ENCODE assay signal across 8 cellular contexts in genomic region chr4:121616449-121616848, GRCh38.
DNase-seq lines count a peak whose midpoint lies in the region; ATAC-seq, FAIRE-seq and TF ChIP-seq lines count a peak whose summit lies in the region.
"Not testable (repeated sequence)": the region's sequence is repeated elsewhere in the genome, so short reads cannot be mapped to it uniquely, and the experiment has no call there.

No MANE protein-coding gene starts in this region.

- not testable (repeated sequence) for H2BK5ac ChIP-seq in H1 (ENCODE audit: low read depth, low read length)

- TF ChIP-seq RAD21 in H1 (IDR thresholded peaks at IDR 0.05 in 1 of 2, conservative IDR thresholded peaks at IDR 0.05 in 1 of 2; ENCODE audit: low read depth in 2 of 2, low read length in 2 of 2); HepG2 (CRISPR knock-in tag; IDR thresholded peaks at IDR 0.05): not testable (repeated sequence)

- not testable (repeated sequence) for H3F3A ChIP-seq in neural progenitor cell (ENCODE audit: low read depth)

- not testable (repeated sequence) for TF ChIP-seq EP300 in H1 (IDR thresholded peaks at IDR 0.05; ENCODE audit: borderline replicate concordance in 1 of 2, low read depth in 2 of 2, low read length in 2 of 2); HepG2 (IDR thresholded peaks at IDR 0.05; ENCODE audit: low read depth in 2 of 2, low read length in 2 of 2); HepG2 (CRISPR knock-in tag; IDR thresholded peaks at IDR 0.05; ENCODE audit: borderline replicate concordance); sigmoid colon (IDR thresholded peaks at IDR 0.05)

- not testable (repeated sequence) for H4K20me1 ChIP-seq in H1 (replicated peaks in 1 of 2; ENCODE audit: control insufficient read depth in 1 of 2, insufficient read depth in 2 of 2, low read length in 2 of 2); HepG2 (ENCODE audit: insufficient read depth, low read length); neural progenitor cell (ENCODE audit: low read depth)

- H3K27ac Mint-ChIP-seq in neural progenitor cell: not testable (repeated sequence)

- H2BK12ac ChIP-seq in H1 (ENCODE audit: low read depth, low read length): not testable (repeated sequence)

- not testable (repeated sequence) for H2BK20ac ChIP-seq in H1 (ENCODE audit: low read length)

- not testable (repeated sequence) for H2BK15ac ChIP-seq in H1 (ENCODE audit: low read length)

- WGBS in H1 (ENCODE audit: extremely low coverage in 1 of 2, insufficient coverage in 1 of 2, insufficient read length in 1 of 2, insufficient replicate concordance in 2 of 2, low coverage in 1 of 2, low lambda C conversion rate in 2 of 2, missing lambda C conversion rate in 1 of 2), 2 experiments: 91% methylated on average over 6 of the region's 6 CpGs; no CpG with 5 or more reads in 1 of the 2 experiments
- 0% methylated on average over 1 of the region's 6 CpGs for WGBS in HepG2 (ENCODE audit: low lambda C conversion rate)
- 32 to 64% methylated on average over 6 of the region's 6 CpGs for WGBS in sigmoid colon, 2 donors

- H3K9ac ChIP-seq in H1 (replicated peaks in 1 of 4; ENCODE audit: extremely low read depth in 1 of 4, low read depth in 3 of 4, low read length in 3 of 4); HepG2 (ENCODE audit: insufficient read depth, low read depth, low read length); neural progenitor cell: not testable (repeated sequence)

- not testable (repeated sequence) for H3K27ac ChIP-seq in WERI-Rb-1; H1 (ENCODE audit: low read depth, low read length); HepG2 (ENCODE audit: extremely low read length, insufficient read depth, low read length); neural progenitor cell; sigmoid colon
- peak overlapping the region; percentile 69 for H3K27ac ChIP-seq in cardiac muscle cell

- H3K14ac ChIP-seq in H1 (ENCODE audit: insufficient read length): not testable (repeated sequence)

- H4K8ac ChIP-seq in H1 (ENCODE audit: extremely low read depth, insufficient read depth, low read length): not testable (repeated sequence)

- not testable (repeated sequence) for FAIRE-seq in H1 (lab: Jason Lieb, UNC); HepG2 (lab: Jason Lieb, UNC)

- H3K23me2 ChIP-seq in H1 (ENCODE audit: low read depth, low read length): not testable (repeated sequence)

- H2BK120ac ChIP-seq in H1 (replicated peaks; ENCODE audit: low read depth, low read length): not testable (repeated sequence)

- H3K4me3 ChIP-seq in WERI-Rb-1 (ENCODE audit: low read depth, low read length); H1 (ENCODE audit: extremely low read depth in 1 of 4, insufficient read depth in 2 of 4, low read depth in 3 of 4, low read length in 4 of 4); cardiac muscle cell; neural progenitor cell; sigmoid colon: not testable (repeated sequence)
- H3K4me3 ChIP-seq in HepG2 (replicated peaks in 1 of 3; ENCODE audit: insufficient read depth in 1 of 3, low read depth in 2 of 3, low read length in 3 of 3): peak overlapping the region; percentile 39 to 58 (median 42); a peak in 5 of 6 replicates

- H4K5ac ChIP-seq in H1 (ENCODE audit: insufficient read length, low read depth, low read length): not testable (repeated sequence)

- intact Hi-C loops in HepG2 (cut with micrococcal nuclease; ENCODE audit: unreplicated experiment); sigmoid colon (cut with DNase I): not testable (repeated sequence)

- H4K91ac ChIP-seq in H1 (replicated peaks; ENCODE audit: insufficient read length, low read length): not testable (repeated sequence)

- not testable (repeated sequence) for H3K4ac ChIP-seq in H1 (replicated peaks; ENCODE audit: insufficient read length, low read depth, low read length)

- H3K4me1 Mint-ChIP-seq in neural progenitor cell: not testable (repeated sequence)

- H2AFZ ChIP-seq in H1 (ENCODE audit: low read length): peak overlapping the region; percentile 94
- not testable (repeated sequence) for H2AFZ ChIP-seq in HepG2 (ENCODE audit: low read length)
- peak overlapping the region; percentile 99 for H2AFZ ChIP-seq in neural progenitor cell (replicated peaks)

- TF ChIP-seq CTCF in WERI-Rb-1 (IDR thresholded peaks at IDR 0.05; ENCODE audit: low read depth, low read length); H1 (IDR thresholded peaks at IDR 0.05; ENCODE audit: control extremely low read depth in 1 of 3, insufficient read depth in 1 of 3, low read depth in 1 of 3, low read length in 3 of 3); cardiac muscle cell (IDR thresholded peaks at IDR 0.05; ENCODE audit: low read depth, low read length); HepG2 (CRISPR knock-in tag; IDR thresholded peaks at IDR 0.05); neural progenitor cell (IDR thresholded peaks at IDR 0.05); sigmoid colon (IDR thresholded peaks at IDR 0.05): not testable (repeated sequence)

- not testable (repeated sequence) for H3K79me2 ChIP-seq in H1 (ENCODE audit: control insufficient read depth in 1 of 2, insufficient read depth in 2 of 2, low read length in 2 of 2); HepG2 (ENCODE audit: insufficient read depth, low read length); neural progenitor cell (ENCODE audit: low read depth)

- POLR2A ChIA-PET in H1 (lab: Charles Lee; ENCODE audit: partially characterized antibody): not testable (repeated sequence)
- POLR2A ChIA-PET in HepG2 (lab: Yijun Ruan, JAX): interaction anchor here (0.6 kb wide), 1 partner anchor 26 kb away, joined by 4 read pairs; no protein-coding TSS in a partner anchor

- BruUV-seq in HepG2 (replicated peaks; lab: Mats Ljungman, UMichigan): not testable (repeated sequence)

- not testable (repeated sequence) for H3K9me3 ChIP-seq in WERI-Rb-1 (ENCODE audit: severe bottlenecking); H1 (ENCODE audit: insufficient read depth in 2 of 2, low read depth in 1 of 2, low read length in 1 of 2); cardiac muscle cell (ENCODE audit: low read depth); HepG2 (ENCODE audit: low read length); neural progenitor cell (ENCODE audit: low read depth); sigmoid colon

- H3K18ac ChIP-seq in H1 (ENCODE audit: extremely low read depth, low read length): not testable (repeated sequence)

- not testable (repeated sequence) for TF ChIP-seq POLR2A in H1 (IDR thresholded peaks at IDR 0.05; ENCODE audit: control extremely low read depth in 1 of 2, low read depth in 2 of 2, low read length in 2 of 2); HepG2 (IDR thresholded peaks at IDR 0.05; ENCODE audit: insufficient read depth in 1 of 2, low read depth in 2 of 2, low read length in 2 of 2); sigmoid colon (IDR thresholded peaks at IDR 0.05)

- H3K27me3 Mint-ChIP-seq in neural progenitor cell (ENCODE audit: insufficient read depth, low read depth): not testable (repeated sequence)

- H3K23ac ChIP-seq in H1 (ENCODE audit: insufficient read length): not testable (repeated sequence)

- not testable (repeated sequence) for H2AK5ac ChIP-seq in H1 (ENCODE audit: low read depth, low read length)

- CTCF ChIA-PET in H1 (lab: Charles Lee; ENCODE audit: partially characterized antibody): interaction anchor here (1.5 kb wide), 1 partner anchor 154 kb away, joined by 6 read pairs; no protein-coding TSS in a partner anchor
- CTCF ChIA-PET in HepG2 (lab: Yijun Ruan, JAX; ENCODE audit: low intra/inter-chr PET ratio, low total read pairs): not testable (repeated sequence)

- H3K4me1 ChIP-seq in H1 (replicated peaks in 1 of 4; ENCODE audit: control insufficient read depth in 3 of 4, insufficient read depth in 4 of 4, low read length in 3 of 4); cardiac muscle cell (ENCODE audit: low read depth); neural progenitor cell; sigmoid colon: not testable (repeated sequence)
- peaks cover 13% of the 10 kb centered on the region for H3K4me1 ChIP-seq in HepG2 (ENCODE audit: insufficient read depth, low read length)

- in situ Hi-C loops in HepG2 (cut with HindIII; ENCODE audit: extremely low pct_ligation_motif_present, low pct_unique_long_range_greater_than_20kb): not testable (repeated sequence)

- not testable (repeated sequence) for H3K4me2 ChIP-seq in H1 (ENCODE audit: insufficient read depth in 1 of 2, low read depth in 2 of 2, low read length in 2 of 2); neural progenitor cell
- peak overlapping the region; percentile 83 for H3K4me2 ChIP-seq in HepG2 (ENCODE audit: low read depth, low read length)

- H3K36me3 Mint-ChIP-seq in neural progenitor cell: not testable (repeated sequence)

- H3K4me3 Mint-ChIP-seq in neural progenitor cell: not testable (repeated sequence)

- ATAC-seq in HepG2: peak; percentile 86

- not testable (repeated sequence) for H3K27me3 ChIP-seq in WERI-Rb-1 (ENCODE audit: insufficient read depth, low read depth, severe bottlenecking); H1 (replicated peaks in 1 of 4; ENCODE audit: control insufficient read depth in 3 of 4, extremely low read depth in 1 of 4, insufficient read depth in 3 of 4, low read length in 3 of 4); cardiac muscle cell; HepG2 (ENCODE audit: control insufficient read depth in 1 of 2, insufficient read depth in 2 of 2, low read length in 2 of 2); neural progenitor cell; sigmoid colon

- not testable (repeated sequence) for H3K36me3 ChIP-seq in WERI-Rb-1; H1 (ENCODE audit: control insufficient read depth in 2 of 4, insufficient read depth in 4 of 4, low read length in 3 of 4); cardiac muscle cell; HepG2 (replicated peaks in 1 of 2; ENCODE audit: control insufficient read depth in 1 of 2, insufficient read depth in 2 of 2, low read length in 2 of 2); neural progenitor cell; sigmoid colon

- DNase-seq in ELF-1 (ENCODE audit: low read depth, low spot score): peak; percentile 37
- peak; percentile 22 for DNase-seq in NCI-H82 (lab: John Stamatoyannopoulos, UW)
- DNase-seq in WERI-Rb-1: peak; percentile 68
- DNase-seq in H1 (ENCODE audit: low read depth in 1 of 2, low spot score in 2 of 2); cardiac muscle cell (ENCODE audit: low read depth in 1 of 2, low spot score in 1 of 2): not testable (repeated sequence)
- peak; percentile 23 for DNase-seq in HepG2 (ENCODE audit: low spot score)
- peak; percentile 44 for DNase-seq in neural progenitor cell (ENCODE audit: low spot score)
- DNase-seq in sigmoid colon: peak; percentile 61

- H3K9me3 Mint-ChIP-seq in neural progenitor cell: not testable (repeated sequence)

- H3K56ac ChIP-seq in H1 (replicated peaks; ENCODE audit: insufficient read length, low read depth, low read length): not testable (repeated sequence)

- H3K79me1 ChIP-seq in H1 (ENCODE audit: low read depth, low read length): not testable (repeated sequence)
